ENCODE assay signal across 9 cellular contexts in the genomic region with DNA sequence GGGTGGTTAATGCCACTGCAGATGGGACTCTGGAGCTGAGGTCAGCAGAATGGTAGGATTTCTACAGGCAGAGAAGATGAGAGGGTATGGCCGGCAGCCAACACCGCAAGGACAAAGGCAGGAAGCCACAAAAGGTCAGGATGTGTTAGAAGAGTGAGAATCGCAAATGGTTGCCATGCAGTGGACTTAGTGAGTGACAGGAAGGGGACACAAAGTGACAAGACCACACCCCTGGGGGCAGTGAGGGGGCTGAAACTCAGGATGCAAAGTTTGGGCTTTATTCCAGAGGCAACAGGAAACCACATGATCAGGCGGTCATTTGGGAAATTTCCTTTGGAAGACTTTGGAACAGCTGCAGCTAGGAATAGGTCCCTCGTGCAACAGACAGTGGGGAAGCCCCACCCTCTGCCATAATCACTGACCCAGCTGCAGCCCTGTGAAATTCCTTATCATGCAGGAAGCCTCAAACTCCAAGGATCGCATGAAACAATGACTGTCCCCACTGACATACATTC. TPM values are rescaled to one million over a fixed set of nuclear protein-coding genes. Genes with fewer than 3 reads are reported as not detected.
DNase-seq lines count a peak whose midpoint lies in the region; ATAC-seq and TF ChIP-seq lines count a peak whose summit lies in the region.
"Had no signal": no experiment of that assay in that cellular context is flagged by ENCODE, and none has a peak within 500 bp of the region (broad histone marks: within the 10 kb centered on the region; RNA-seq: fewer than 3 reads in every experiment).

No MANE protein-coding gene starts in this region.

- H3K9me3 ChIP-seq in heart left ventricle: peaks cover 0 to 11% (median 3%) of the 10 kb centered on the region in 12 donors

- H3K36me3 Mint-ChIP-seq in activated CD4-positive, alpha-beta T cell treated with anti-CD3 and anti-CD28 coated beads for 36 hours (ENCODE audit: low read depth): peaks cover 25% of the 10 kb centered on the region

- POLR2A ChIA-PET in activated CD4-positive, alpha-beta T cell treated with anti-CD3 and anti-CD28 coated beads for 36 hours (lab: Charles Lee): no interaction called here

- no peak for TF ChIP-seq POLR2A in heart left ventricle (IDR thresholded peaks at IDR 0.05)

- H3K4me3 ChIP-seq in heart left ventricle: no peak overlapping the region

- no peaks in the 10 kb centered on the region for H3K4me1 Mint-ChIP-seq in activated CD4-positive, alpha-beta T cell treated with anti-CD3 and anti-CD28 coated beads for 36 hours

- H3K4me3 Mint-ChIP-seq in activated CD4-positive, alpha-beta T cell treated with anti-CD3 and anti-CD28 coated beads for 36 hours: no peak overlapping the region

- WGBS in heart left ventricle, 4 donors: 15 to 32% (median 22%) methylated on average over 6 of the region's 6 CpGs

- no peaks in the 10 kb centered on the region for H3K27me3 Mint-ChIP-seq in activated CD4-positive, alpha-beta T cell treated with anti-CD3 and anti-CD28 coated beads for 36 hours
- H3K27me3 Mint-ChIP-seq: progenitor cell of endocrine pancreas had no signal

- peaks cover 0 to 30% (median 24%) of the 10 kb centered on the region in 12 donors for H3K4me1 ChIP-seq in heart left ventricle

- DNase-seq in HS-5 (ENCODE audit: low read depth) (peak; percentile 43), SW480 (ENCODE audit: low spot score) (peak; percentile 87), heart left ventricle (peak in 4 of 5 donors; percentile 67 to 79 (median 72)), smooth muscle cell of the brain vasculature (ENCODE audit: low read depth, low spot score) (peak; percentile 31), DMS79 treated with DMSO at 0.1 percent for 48 hours (lab: John Stamatoyannopoulos, UW) (no peak), NCI-H526 (lab: John Stamatoyannopoulos, UW) (no peak)
- no peak for DNase-seq in activated CD4-positive, alpha-beta T cell treated with anti-CD3 and anti-CD28 coated beads for 36 hours

- no peaks in the 10 kb centered on the region for H3K27me3 ChIP-seq in heart left ventricle

- intact Hi-C loops in heart left ventricle (cut with DNase I): no loop called here
- intact Hi-C loops in activated CD4-positive, alpha-beta T cell treated with anti-CD3 and anti-CD28 coated beads for 36 hours (cut with DNase I, micrococcal nuclease): no loop called here

- peaks cover 8% of the 10 kb centered on the region for H3K9me3 Mint-ChIP-seq in activated CD4-positive, alpha-beta T cell treated with anti-CD3 and anti-CD28 coated beads for 36 hours (ENCODE audit: low read depth)

- peaks cover 0 to 44% (median 19%) of the 10 kb centered on the region in 9 donors for H3K36me3 ChIP-seq in heart left ventricle

- ATAC-seq in heart left ventricle (peak; percentile 74 to 94 (median 86)), HG03097 (IDR thresholded peaks at IDR 0.05; ENCODE audit: low FRiP score, unreplicated experiment) (no peak)
- no peak for ATAC-seq in activated CD4-positive, alpha-beta T cell treated with anti-CD3 and anti-CD28 coated beads for 36 hours

- CTCF ChIA-PET in activated CD4-positive, alpha-beta T cell treated with anti-CD3 and anti-CD28 coated beads for 36 hours (lab: Charles Lee): interaction anchor here (0.6 kb wide), 1 partner anchor 158 kb away, joined by 4 read pairs; no protein-coding TSS in a partner anchor

- H3K27ac ChIP-seq in heart left ventricle: peak overlapping the region in 11 of 12 donors; percentile 45 to 80 (median 63)

- no peak overlapping the region for H3K27ac Mint-ChIP-seq in activated CD4-positive, alpha-beta T cell treated with anti-CD3 and anti-CD28 coated beads for 36 hours
- H3K27ac Mint-ChIP-seq: progenitor cell of endocrine pancreas had no signal

- no peak for TF ChIP-seq CTCF in heart left ventricle (IDR thresholded peaks at IDR 0.05)

RNA-seq across cellular contexts. Expression of a gene that starts 14.2 kb away (rescaled TPM):
- total RNA-seq in heart left ventricle: 1 to 10 TPM in 8 of 9 donors, under 1 TPM in 1; 0.69 to 4.9 (median 2.2) TPM
- 1 to 10 TPM in 1 of 2 donors, under 1 TPM in 1; 0.55 to 5.3 TPM for polyA plus RNA-seq in heart left ventricle
- 1 to 10 TPM in 1 of 2 experiments, under 1 TPM in 1; 0.90 to 1.3 TPM for total RNA-seq in activated CD4-positive, alpha-beta T cell treated with anti-CD3 and anti-CD28 coated beads for 36 hours

Comparison
In these comparisons a context has a peak if more than half of its experiments do, and no peak if none do; other contexts are left out.
1. DNase-seq: peak in HS-5 (single experiment), SW480 (single experiment), heart left ventricle (4 of 5) and smooth muscle cell of the brain vasculature (single experiment); none in DMS79 treated with DMSO at 0.1 percent for 48 hours (single experiment), NCI-H526 (0 of 2) and activated CD4-positive, alpha-beta T cell treated with anti-CD3 and anti-CD28 coated beads for 36 hours (single experiment).
2. ATAC-seq: peak in heart left ventricle (4 of 4); none in HG03097 (single experiment) and activated CD4-positive, alpha-beta T cell treated with anti-CD3 and anti-CD28 coated beads for 36 hours (single experiment).